25 cellular contexts compared by ENCODE assay signal in genomic region chr6:83126807-83127206, GRCh38.
"Had no signal": no experiment of that assay in that cellular context is flagged by ENCODE, and none has a peak within 500 bp of the region (broad histone marks: within the 10 kb centered on the region; RNA-seq: fewer than 3 reads in every experiment).

No MANE protein-coding gene starts in this region.

- DNase-seq: activated CD4-positive, alpha-beta memory T cell treated with anti-CD3 and anti-CD28 coated beads, Interleukin-2, amount 10 ng/mL, durations not matched to agents 7 days and 5 days; activated CD4-positive, alpha-beta T cell treated with anti-CD3 and anti-CD28 coated beads, Interleukin-2, amount 10 ng/mL, durations not matched to agents 24 days and 14 days; activated CD4-positive, CD25-positive, alpha-beta regulatory T cell treated with anti-CD3 and anti-CD28 coated beads, Interleukin-2, amount 50 U/mL, for 72 hours; activated effector memory CD4-positive, alpha-beta T cell treated with Interleukin-2 at 50 U/mL for 16 hours; activated naive CD4-positive, alpha-beta T cell treated with Interleukin-2 at 50 U/mL for 16 hours; activated T-cell treated with anti-CD3 and anti-CD28 coated beads, Interleukin-2, amount 50 U/mL, for 72 hours; cerebellar nuclear complex; colonic mucosa; effector CD8-positive, alpha-beta T cell; islet precursor cell; left ventricle myocardium inferior; naive B cell; nucleus accumbens; pancreas; stimulated activated CD4-positive, alpha-beta T cell treated with anti-CD3 and anti-CD28 coated beads, Interleukin-15, amount 100 ng/mL, for 24 hours; stimulated activated CD4-positive, alpha-beta T cell treated with anti-CD3 and anti-CD28 coated beads, Interleukin-2, amount 100 ng/mL, for 24 hours; stimulated activated naive CD4-positive, alpha-beta T cell; testis; transverse colon had no signal

- H3K4me1 ChIP-seq: ascending aorta, colonic mucosa, left ventricle myocardium inferior, pancreas, right atrium auricular region, testis, transverse colon had no signal

- H3K27me3 ChIP-seq: ascending aorta, cardiac muscle cell, colonic mucosa, pancreas, right atrium auricular region, testis, transverse colon had no signal

- H3K4me3 Mint-ChIP-seq: activated CD4-positive, alpha-beta memory T cell treated with anti-CD3 and anti-CD28 coated beads, Interleukin-2, amount 10 ng/mL, durations not matched to agents 7 days and 5 days; activated CD4-positive, alpha-beta T cell treated with anti-CD3 and anti-CD28 coated beads, Interleukin-2, amount 10 ng/mL, durations not matched to agents 24 days and 14 days; activated naive CD8-positive, alpha-beta T cell; activated T-cell treated with anti-CD3 and anti-CD28 coated beads, Interleukin-2, amount 50 U/mL, for 72 hours; brain; mesothelial cell of epicardium; naive B cell had no signal

- H3K27ac ChIP-seq: ascending aorta, colonic mucosa, left ventricle myocardium inferior, pancreas, right atrium auricular region, testis, transverse colon had no signal

- ATAC-seq: activated T-cell treated with anti-CD3 and anti-CD28 coated beads, Interleukin-2, amount 50 U/mL, for 72 hours; pancreas had no signal

- H3K4me1 Mint-ChIP-seq: activated CD4-positive, alpha-beta memory T cell treated with anti-CD3 and anti-CD28 coated beads, Interleukin-2, amount 10 ng/mL, durations not matched to agents 7 days and 5 days; activated CD4-positive, alpha-beta T cell treated with anti-CD3 and anti-CD28 coated beads, Interleukin-2, amount 10 ng/mL, durations not matched to agents 24 days and 14 days; brain; mesothelial cell of epicardium had no signal

- H3K9me3 Mint-ChIP-seq: activated CD4-positive, alpha-beta memory T cell treated with anti-CD3 and anti-CD28 coated beads, Interleukin-2, amount 10 ng/mL, durations not matched to agents 7 days and 5 days; activated CD4-positive, alpha-beta T cell treated with anti-CD3 and anti-CD28 coated beads, Interleukin-2, amount 10 ng/mL, durations not matched to agents 24 days and 14 days; activated T-cell treated with anti-CD3 and anti-CD28 coated beads, Interleukin-2, amount 50 U/mL, for 72 hours; brain; mesothelial cell of epicardium; naive B cell had no signal

- H3K27me3 Mint-ChIP-seq: activated CD4-positive, alpha-beta memory T cell treated with anti-CD3 and anti-CD28 coated beads, Interleukin-2, amount 10 ng/mL, durations not matched to agents 7 days and 5 days; activated CD4-positive, alpha-beta T cell treated with anti-CD3 and anti-CD28 coated beads, Interleukin-2, amount 10 ng/mL, durations not matched to agents 24 days and 14 days; activated naive CD8-positive, alpha-beta T cell; brain; naive B cell had no signal

- H3K27ac Mint-ChIP-seq: activated CD4-positive, alpha-beta memory T cell treated with anti-CD3 and anti-CD28 coated beads, Interleukin-2, amount 10 ng/mL, durations not matched to agents 7 days and 5 days; activated CD4-positive, alpha-beta T cell treated with anti-CD3 and anti-CD28 coated beads, Interleukin-2, amount 10 ng/mL, durations not matched to agents 24 days and 14 days; activated T-cell treated with anti-CD3 and anti-CD28 coated beads, Interleukin-2, amount 50 U/mL, for 72 hours; mesothelial cell of epicardium had no signal

- H3K9me3 ChIP-seq: ascending aorta, colonic mucosa, left ventricle myocardium inferior, pancreas, right atrium auricular region, testis, transverse colon had no signal

- H3K4me3 ChIP-seq: ascending aorta, cardiac muscle cell, colonic mucosa, left ventricle myocardium inferior, pancreas, right atrium auricular region, testis, transverse colon had no signal
